ENCODE assay signal across 8 cellular contexts in genomic region chr9:124940894-124941688, GRCh38.
A peak's percentile ranks its signal among the peaks of the same experiment; 100 is the strongest.
DNase-seq lines count a peak whose midpoint lies in the region; ATAC-seq lines count a peak whose summit lies in the region.

TSS of gene GOLGA1 (minus strand) at chr9:124941083. CDS start at chr9:124938711, 2,372 bp downstream.

- H3K4me2 ChIP-seq in BLaER1 treated with 17β-estradiol and CSF1 and Interleukin-3, amounts not matched to agents 10 nM and 100 nM, result peak within 1 kb of the TSS; percentile 79 to 95 (median 93)

- no peaks in the 10 kb centered on the region for H4K20me1 ChIP-seq in BLaER1 treated with 17β-estradiol and CSF1 and Interleukin-3, amounts not matched to agents 10 nM and 100 nM

- H3K27me3 ChIP-seq in BLaER1 treated with 17β-estradiol and CSF1 and Interleukin-3, amounts not matched to agents 10 nM and 100 nM, result no peaks in the 10 kb centered on the region

- H3K27ac ChIP-seq in BLaER1 treated with 17β-estradiol and CSF1 and Interleukin-3, amounts not matched to agents 10 nM and 100 nM, result peak within 1 kb of the TSS; percentile 87 to 96 (median 91)

- H3K36me3 ChIP-seq in BLaER1 treated with 17β-estradiol and CSF1 and Interleukin-3, amounts not matched to agents 10 nM and 100 nM, result peaks cover 0 to 25% (median 6%) of the 10 kb centered on the region in 11 experiments; a peak in 12 of 22 replicates

- peak within 1 kb of the TSS; percentile 87 to 97 (median 90) for H3K9ac ChIP-seq in BLaER1 treated with 17β-estradiol and CSF1 and Interleukin-3, amounts not matched to agents 10 nM and 100 nM

- H3K9me3 ChIP-seq in BLaER1 treated with 17β-estradiol and CSF1 and Interleukin-3, amounts not matched to agents 10 nM and 100 nM (replicated peaks in 1 of 11), result no peaks in the 10 kb centered on the region

- H3K4me3 ChIP-seq in BLaER1 treated with 17β-estradiol and CSF1 and Interleukin-3, amounts not matched to agents 10 nM and 100 nM, result peak within 1 kb of the TSS; percentile 68 to 88 (median 80)

- DNase-seq in NCI-H526 treated with DMSO at 0.1 percent for 48 hours (lab: John Stamatoyannopoulos, UW) (peak; percentile 52), cortex of kidney (lab: John Stamatoyannopoulos, UW) (peak; percentile 86), left kidney (ENCODE audit: low read depth, low spot score) (peak; percentile 99)
- DNase-seq in activated CD4-positive, alpha-beta T cell treated with anti-CD3 and anti-CD28 coated beads, Interleukin-2, amount 50 U/mL, for 1 hour, result peak; percentile 92
- peak; percentile 91 for DNase-seq in stimulated activated CD4-positive, alpha-beta T cell treated with anti-CD3 and anti-CD28 coated beads, Interleukin-1b, Interleukin-23, amount 100 ng/mL, for 48 hours

- peaks cover 18 to 33% (median 22%) of the 10 kb centered on the region in 10 experiments for H3K4me1 ChIP-seq in BLaER1 treated with 17β-estradiol and CSF1 and Interleukin-3, amounts not matched to agents 10 nM and 100 nM

- ATAC-seq in GM19328 (IDR thresholded peaks at IDR 0.05; ENCODE audit: unreplicated experiment), result peak; percentile 86
- peak; percentile 54 for ATAC-seq in HG03469 (IDR thresholded peaks at IDR 0.05; ENCODE audit: unreplicated experiment)

Comparison
In these comparisons a context has a peak if more than half of its experiments do, and no peak if none do; other contexts are left out.
1. Peak in every context shown above with its lines: DNase-seq, ATAC-seq, H3K4me3 ChIP-seq and H3K27ac ChIP-seq.